In genomic region chr1:157382351-157382750, GRCh38 we compare ENCODE assay signal across 1 cellular context.
TF ChIP-seq lines count a peak whose summit lies in the region.

No MANE protein-coding gene starts in this region.

TF ChIP-seq in GM23338, 12 proteins besides CTCF, POLR2A, EP300 and RAD21 (continued from another document):
- no peak for TF ChIP-seq REST (IDR thresholded peaks at IDR 0.05; ENCODE audit: unreplicated experiment)
- no peak for TF ChIP-seq POLR2AphosphoS5 (IDR thresholded peaks at IDR 0.05; ENCODE audit: low read depth)
- no peak for TF ChIP-seq JUNB (IDR thresholded peaks at IDR 0.05; ENCODE audit: unreplicated experiment)
- TF ChIP-seq ZNF462 (CRISPR knock-in tag; IDR thresholded peaks at IDR 0.05), result no peak
- no peak for TF ChIP-seq STAT1 (IDR thresholded peaks at IDR 0.05; ENCODE audit: unreplicated experiment)
- no peak for TF ChIP-seq ZNF331 (CRISPR knock-in tag; IDR thresholded peaks at IDR 0.05; ENCODE audit: low read depth)
- no peak for TF ChIP-seq EZH2 (IDR thresholded peaks at IDR 0.05; ENCODE audit: low read depth, unreplicated experiment)
- no peak for TF ChIP-seq ETS1 (IDR thresholded peaks at IDR 0.05)
- TF ChIP-seq ZNF114 (CRISPR knock-in tag; IDR thresholded peaks at IDR 0.05), result no peak
- no peak for TF ChIP-seq NANOG (IDR thresholded peaks at IDR 0.05; ENCODE audit: borderline replicate concordance)
- no peak for TF ChIP-seq EZH2phosphoT487 (IDR thresholded peaks at IDR 0.05; ENCODE audit: unreplicated experiment)
TF ChIP-seq in GM23338: peak in this region for 0.
